1 cellular context compared by ENCODE assay signal in genomic region chr7:76201732-76202665, GRCh38.
A peak's percentile ranks its signal among the peaks of the same experiment; 100 is the strongest.
TF ChIP-seq lines count a peak whose summit lies in the region.

Gene SRRM3, plus strand, starts transcription at chr7:76201896. Its CDS starts 33,171 bp downstream, at chr7:76235067.

TF ChIP-seq in HepG2, 621 proteins besides CTCF, POLR2A, EP300 and RAD21 (continued from another document and continues in another):
- peak; percentile 94; the same call in 1 of the 2 replicates for TF ChIP-seq CREBL2 (CRISPR knock-in tag; IDR thresholded peaks at IDR 0.05; ENCODE audit: borderline replicate concordance)
- peak; percentile 85 for TF ChIP-seq PHF5A (CRISPR knock-in tag; IDR thresholded peaks at IDR 0.05; ENCODE audit: low read depth, unreplicated experiment)
- TF ChIP-seq FUBP1 (CRISPR knock-in tag; IDR thresholded peaks at IDR 0.05; ENCODE audit: borderline replicate concordance): no peak
- TF ChIP-seq HOXA5 (CRISPR knock-in tag; IDR thresholded peaks at IDR 0.05): peak; percentile 98
- peak; percentile 97 for TF ChIP-seq ZNF672 (CRISPR knock-in tag; IDR thresholded peaks at IDR 0.05)
- peak; percentile 96 for TF ChIP-seq ZNF780A (CRISPR knock-in tag; IDR thresholded peaks at IDR 0.05)
- peak; percentile 73; the same call in 1 of the 2 replicates for TF ChIP-seq ZNF615 (CRISPR knock-in tag; IDR thresholded peaks at IDR 0.05; ENCODE audit: borderline replicate concordance)
- peak; percentile 57; the same call in 1 of the 2 replicates for TF ChIP-seq ZNF629 (CRISPR knock-in tag; conservative IDR thresholded peaks at IDR 0.05)
- TF ChIP-seq ZNF260 (CRISPR knock-in tag; IDR thresholded peaks at IDR 0.05; ENCODE audit: borderline replicate concordance, low read depth): no peak
- TF ChIP-seq TRIM24 (CRISPR knock-in tag; IDR thresholded peaks at IDR 0.05): no peak
- TF ChIP-seq ZBTB1 (CRISPR knock-in tag; IDR thresholded peaks at IDR 0.05; ENCODE audit: borderline replicate concordance): peak; percentile 73; the same call in 1 of the 2 replicates
- TF ChIP-seq ZNF441 (CRISPR knock-in tag; IDR thresholded peaks at IDR 0.05; ENCODE audit: borderline replicate concordance): peak; percentile 95
- TF ChIP-seq IKZF4 (CRISPR knock-in tag; IDR thresholded peaks at IDR 0.05; ENCODE audit: borderline replicate concordance, low read depth, not compliant biosample characterization): peak; percentile 99
- TF ChIP-seq ISL2 (CRISPR knock-in tag; IDR thresholded peaks at IDR 0.05): peak; percentile 84
- no peak for TF ChIP-seq NFIC (IDR thresholded peaks at IDR 0.05; ENCODE audit: low read length)
- 0 out of 2 replicates have a peak, but pooled peaks have one; percentile 38 for TF ChIP-seq ZNF782 (CRISPR knock-in tag; IDR thresholded peaks at IDR 0.05; ENCODE audit: borderline replicate concordance)
- peak; percentile 52; the same call in 1 of the 2 replicates for TF ChIP-seq PHF8 (CRISPR knock-in tag; IDR thresholded peaks at IDR 0.05)
- no peak for TF ChIP-seq ZNF10 (CRISPR knock-in tag; IDR thresholded peaks at IDR 0.05; ENCODE audit: borderline replicate concordance, low read depth)
- peak; percentile 61; the same call in 1 of the 2 replicates for TF ChIP-seq ZNF280B (CRISPR knock-in tag; IDR thresholded peaks at IDR 0.05; ENCODE audit: borderline replicate concordance)
- no peak for TF ChIP-seq PTBP1 (IDR thresholded peaks at IDR 0.05; ENCODE audit: low read depth, low read length, poor library complexity, severe bottlenecking)
- TF ChIP-seq ZSCAN20 (CRISPR knock-in tag; IDR thresholded peaks at IDR 0.05; ENCODE audit: borderline replicate concordance): peak; percentile 96
- no peak for TF ChIP-seq ZBTB4 (CRISPR knock-in tag; IDR thresholded peaks at IDR 0.05; ENCODE audit: borderline replicate concordance)
- no peak for TF ChIP-seq ATF7 (IDR thresholded peaks at IDR 0.05)
- no peak for TF ChIP-seq ATF7 (CRISPR knock-in tag; IDR thresholded peaks at IDR 0.05)
- no peak for TF ChIP-seq ZNF775 (CRISPR knock-in tag; IDR thresholded peaks at IDR 0.05; ENCODE audit: borderline replicate concordance)
- TF ChIP-seq MBNL3 (CRISPR knock-in tag; conservative IDR thresholded peaks at IDR 0.05): 0 out of 2 replicates have a peak, but pooled peaks have one; percentile 61
- peak; percentile 31; the same call in 1 of the 2 replicates for TF ChIP-seq TFDP1 (CRISPR knock-in tag; IDR thresholded peaks at IDR 0.05; ENCODE audit: borderline replicate concordance)
- peak; percentile 63 for TF ChIP-seq FOSL2 (CRISPR knock-in tag; IDR thresholded peaks at IDR 0.05)
- peak; percentile 89 for TF ChIP-seq SKIL (CRISPR knock-in tag; IDR thresholded peaks at IDR 0.05; ENCODE audit: borderline replicate concordance)
- peak; percentile 83; the same call in 1 of the 2 replicates for TF ChIP-seq THAP7 (CRISPR knock-in tag; IDR thresholded peaks at IDR 0.05)
- TF ChIP-seq ZNF766 (CRISPR knock-in tag; IDR thresholded peaks at IDR 0.05; ENCODE audit: borderline replicate concordance): peak; percentile 94
- TF ChIP-seq ZNF30 (CRISPR knock-in tag; IDR thresholded peaks at IDR 0.05): peak; percentile 92
- TF ChIP-seq ZNF121 (CRISPR knock-in tag; IDR thresholded peaks at IDR 0.05): peak; percentile 68
- TF ChIP-seq MIER2 (CRISPR knock-in tag; IDR thresholded peaks at IDR 0.05): peak; percentile 99
- peak; percentile 48; the same call in 1 of the 2 replicates for TF ChIP-seq ZZZ3 (CRISPR knock-in tag; IDR thresholded peaks at IDR 0.05; ENCODE audit: borderline replicate concordance)
- TF ChIP-seq JUND (CRISPR knock-in tag; IDR thresholded peaks at IDR 0.05): 0 out of 2 replicates have a peak, but pooled peaks have one; percentile 47
- peak; percentile 96 for TF ChIP-seq ZNF547 (CRISPR knock-in tag; IDR thresholded peaks at IDR 0.05)
- no peak; the same call in 1 of the 2 replicates for TF ChIP-seq DDIT3 (CRISPR knock-in tag; IDR thresholded peaks at IDR 0.05)
- peak; percentile 84 for TF ChIP-seq RXRB (CRISPR knock-in tag; IDR thresholded peaks at IDR 0.05; ENCODE audit: borderline replicate concordance)
- TF ChIP-seq MTERF4 (CRISPR knock-in tag; IDR thresholded peaks at IDR 0.05): peak; percentile 98; the same call in 1 of the 2 replicates
- TF ChIP-seq ATF7-NPFF (CRISPR knock-in tag; IDR thresholded peaks at IDR 0.05; ENCODE audit: low read depth): peak; percentile 100
- TF ChIP-seq MIER3 (CRISPR knock-in tag; IDR thresholded peaks at IDR 0.05; ENCODE audit: borderline replicate concordance): peak; percentile 83; the same call in 1 of the 2 replicates
- 0 out of 2 replicates have a peak, but pooled peaks have one; percentile 86 for TF ChIP-seq FOXO4 (CRISPR knock-in tag; conservative IDR thresholded peaks at IDR 0.05)
- no peak for TF ChIP-seq KLF13 (CRISPR knock-in tag; IDR thresholded peaks at IDR 0.05)
- TF ChIP-seq ZNF704 (CRISPR knock-in tag; IDR thresholded peaks at IDR 0.05; ENCODE audit: borderline replicate concordance): 0 out of 2 replicates have a peak, but pooled peaks have one; percentile 58
- TF ChIP-seq ZNF354B (CRISPR knock-in tag; IDR thresholded peaks at IDR 0.05): 0 out of 2 replicates have a peak, but pooled peaks have one; percentile 74
